Comparison of ENCODE assay signal across 9 cellular contexts in the genomic region with DNA sequence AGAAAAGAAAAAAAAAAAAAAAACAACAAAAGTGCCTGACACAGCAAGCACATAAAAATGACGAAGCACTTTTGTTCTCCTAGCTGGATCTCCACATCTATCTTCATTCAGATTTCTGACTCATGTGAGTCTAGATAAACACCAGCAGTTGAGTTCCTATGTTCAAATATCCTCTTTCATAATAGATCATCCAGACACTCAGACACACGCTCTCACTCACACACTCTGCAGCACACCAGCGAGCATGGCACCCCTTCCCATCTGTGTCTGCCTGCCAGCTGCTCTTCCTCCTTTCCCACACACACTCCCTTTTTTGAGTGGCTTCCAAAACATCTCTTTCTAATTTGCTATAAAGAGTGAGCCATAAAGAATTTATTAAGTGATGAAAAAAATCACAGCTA. TPM values are rescaled to one million over a fixed set of nuclear protein-coding genes. Genes with fewer than 3 reads are reported as not detected.
DNase-seq lines count a peak whose midpoint lies in the region; ATAC-seq and TF ChIP-seq lines count a peak whose summit lies in the region.
"Had no signal": no experiment of that assay in that cellular context is flagged by ENCODE, and none has a peak within 500 bp of the region (broad histone marks: within the 10 kb centered on the region; RNA-seq: fewer than 3 reads in every experiment).

No MANE protein-coding gene starts in this region.

- POLR2A ChIA-PET in T-cell (lab: Charles Lee) = interaction anchor here in 1 of 2 donors (0.6 kb wide), 1 partner anchor 16 kb away, joined by 3 read pairs; no protein-coding TSS in a partner anchor

- CTCF ChIA-PET in T-cell (lab: Charles Lee) = no interaction called here

- no peak overlapping the region for H3K4me3 ChIP-seq in gastroesophageal sphincter

- no peak overlapping the region for H3K27ac Mint-ChIP-seq in T-cell

- TF ChIP-seq POLR2A in gastroesophageal sphincter (IDR thresholded peaks at IDR 0.05) = no peak

- H3K36me3 Mint-ChIP-seq in T-cell = peaks cover 44% of the 10 kb centered on the region

- no peak for TF ChIP-seq CTCF in gastroesophageal sphincter (IDR thresholded peaks at IDR 0.05)

- TF ChIP-seq EP300 in gastroesophageal sphincter (IDR thresholded peaks at IDR 0.05) = no peak

- H3K9me3 Mint-ChIP-seq in T-cell = no peaks in the 10 kb centered on the region

- H3K4me1 ChIP-seq in gastroesophageal sphincter = peaks cover 0 to 22% (median 13%) of the 10 kb centered on the region in 3 donors

- H3K9me3 ChIP-seq in gastroesophageal sphincter = no peaks in the 10 kb centered on the region

- H3K27me3 ChIP-seq in gastroesophageal sphincter = no peaks in the 10 kb centered on the region

- 14 to 22% methylated on average over 3 of the region's 3 CpGs for WGBS in gastroesophageal sphincter (ENCODE audit: low coverage in 1 of 2), 2 donors

- no peak overlapping the region for H3K4me3 Mint-ChIP-seq in T-cell

- H3K27me3 Mint-ChIP-seq in T-cell = no peaks in the 10 kb centered on the region

- H3K27ac ChIP-seq in gastroesophageal sphincter = peak overlapping the region; percentile 7 to 80 (median 42)

- no peaks in the 10 kb centered on the region for H3K4me1 Mint-ChIP-seq in T-cell

- DNase-seq in NCI-H345 (lab: John Stamatoyannopoulos, UW) (peak; percentile 52), NCI-H345 treated with DMSO at 0.1 percent for 48 hours (lab: John Stamatoyannopoulos, UW; ENCODE audit: unreplicated experiment) (no peak), SIG-M5 (lab: John Stamatoyannopoulos, UW) (peak; percentile 58), superior temporal gyrus (ENCODE audit: extremely low spot score) (peak; percentile 57), T-cell (no peak), HPDE6-E6E7 (ENCODE audit: extremely low spot score) (no peak), midbrain (lab: John Stamatoyannopoulos, UW) (no peak)
- DNase-seq: activated CD4-positive, alpha-beta T cell treated with anti-CD3 and anti-CD28 coated beads, Interleukin-2, amount 50 U/mL, for 48 hours had no signal

- ATAC-seq in gastroesophageal sphincter (peak; percentile 62), T-cell (replicated peaks in 1 of 4) (no peak)

- H3K36me3 ChIP-seq in gastroesophageal sphincter = peaks cover 0 to 46% of the 10 kb centered on the region in 2 donors

RNA-seq across cellular contexts. Expression of gene CELF6, which starts 19.8 kb away (rescaled TPM):
- total RNA-seq in gastroesophageal sphincter (1 to 10 TPM in 3 of 4 donors, under 1 TPM in 1; 0.42 to 5.4 (median 2.9) TPM), T-cell (1 to 10 TPM; 1.8 to 5.6 (median 3.0) TPM)

RNA-seq across cellular contexts. Expression of gene HEXA, which starts 36.0 kb away (rescaled TPM):
- 10 to 100 TPM; 46.3 to 68.5 (median 60.9) TPM for total RNA-seq in gastroesophageal sphincter
- total RNA-seq in T-cell = 100 to 1,000 TPM in 1 of 5 donors, 10 to 100 TPM in 4; 78.2 to 101 (median 88.4) TPM

RNA-seq across cellular contexts. Expression of gene TMEM202, which starts 58.3 kb away (rescaled TPM):
- total RNA-seq in gastroesophageal sphincter (not detected), T-cell (not detected)

Comparison
In these comparisons a context has a peak if more than half of its experiments do, and no peak if none do; other contexts are left out.
1. DNase-seq: peak in NCI-H345 (single experiment), SIG-M5 (single experiment) and superior temporal gyrus (single experiment); none in NCI-H345 treated with DMSO at 0.1 percent for 48 hours (single experiment), T-cell (0 of 34), HPDE6-E6E7 (single experiment) and midbrain (single experiment).